31 cellular contexts compared by ENCODE assay signal in the genomic region with DNA sequence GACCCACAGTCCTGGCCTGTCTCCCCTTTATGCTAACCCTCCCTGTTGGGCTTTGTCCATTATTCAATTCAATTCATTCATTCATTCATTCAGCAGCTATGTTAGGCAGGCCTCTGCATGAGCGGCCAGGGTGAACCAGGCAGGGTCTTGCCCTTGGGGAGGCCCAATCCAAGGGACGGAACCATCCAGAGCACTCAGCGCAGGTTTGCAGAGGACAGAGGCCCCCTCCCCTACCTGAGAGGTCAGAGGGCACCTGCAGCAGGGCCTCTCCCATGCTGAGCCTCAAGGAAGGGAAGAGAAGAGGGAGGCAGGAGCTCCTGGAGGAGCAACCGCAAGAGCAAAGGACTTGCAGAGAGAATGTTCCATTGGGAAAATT.
DNase-seq lines count a peak whose midpoint lies in the region; ATAC-seq, FAIRE-seq and TF ChIP-seq lines count a peak whose summit lies in the region.
"Had no signal": no experiment of that assay in that cellular context is flagged by ENCODE, and none has a peak within 500 bp of the region (broad histone marks: within the 10 kb centered on the region; RNA-seq: fewer than 3 reads in every experiment).

No MANE protein-coding gene starts in this region.

- H3K4me3 Mint-ChIP-seq in glutamatergic neuron (ENCODE audit: unreplicated experiment): peak overlapping the region; percentile 25
- H3K4me3 Mint-ChIP-seq: activated CD8-positive, alpha-beta T cell treated with anti-CD3 and anti-CD28 coated beads, Interleukin-2, amount 10 ng/mL, durations not matched to agents 7 days and 5 days; activated naive CD8-positive, alpha-beta T cell treated with anti-CD3 and anti-CD28 coated beads for 36 hours; CD8-positive, alpha-beta memory T cell; T-helper 1 cell treated with Interleukin-12 subunit alpha and Interleukin-12 subunit beta and Interleukin-4 antibody, amounts not matched to agents 30 μg/mL and 1 μg/mL, for 36 hours had no signal

- H3K4me1 ChIP-seq in A549 (peaks cover 63% of the 10 kb centered on the region), HCT116 (ENCODE audit: control insufficient read depth in 1 of 2, insufficient read depth in 2 of 2, low read length in 2 of 2) (peaks cover 76 to 90% of the 10 kb centered on the region in 2 experiments), mesendoderm (ENCODE audit: control insufficient read depth, low read depth, low read length) (peaks cover 24% of the 10 kb centered on the region)

- in situ Hi-C loops in G401 (cut with HindIII; ENCODE audit: low sequenced_read_pairs): no loop called here

- RAD21 ChIA-PET in HCT116 (lab: Charles Lee; ENCODE audit: low non-redundant PET in 1 of 2, low total read pairs in 2 of 2, uncharacterized antibody in 2 of 2, unreplicated experiment in 2 of 2): interaction anchor here in 1 of 2 experiments (0.7 kb wide), 1 partner anchor 417 kb away, joined by 3 read pairs; no protein-coding TSS in a partner anchor

- peak overlapping the region; percentile 49 for H3K56ac ChIP-seq in mesendoderm (ENCODE audit: low read length)

- no peak for TF ChIP-seq EP300 in A549 (IDR thresholded peaks at IDR 0.05)

- POLR2A ChIA-PET in A549 (lab: Yijun Ruan, JAX) (no interaction called here), HCT116 (lab: Charles Lee) (interaction anchor here (0.8 to 1.3 kb wide), 5 partner anchors 8 to 419 kb away, joined by 3 to 9 read pairs (median 3); a partner anchor contains a TSS)

- H4K8ac ChIP-seq in mesendoderm (ENCODE audit: low read depth, low read length): no peak overlapping the region

- H3K4me2 ChIP-seq in A549 (peak overlapping the region; percentile 87; the same call in 2 of the 3 replicates), HCT116 (ENCODE audit: low read length) (peak overlapping the region; percentile 85), mesendoderm (ENCODE audit: low read length) (no peak overlapping the region)

- TF ChIP-seq RAD21 in A549 (conservative IDR thresholded peaks at IDR 0.05 in 1 of 2, IDR thresholded peaks at IDR 0.05 in 1 of 2) (no peak), HCT116 (IDR thresholded peaks at IDR 0.05; ENCODE audit: low read depth) (no peak)

- peaks cover 7% of the 10 kb centered on the region for H3K9me3 Mint-ChIP-seq in glutamatergic neuron (ENCODE audit: unreplicated experiment)
- H3K9me3 Mint-ChIP-seq: activated naive CD8-positive, alpha-beta T cell treated with anti-CD3 and anti-CD28 coated beads for 36 hours; CD8-positive, alpha-beta memory T cell; T-helper 1 cell treated with Interleukin-12 subunit alpha and Interleukin-12 subunit beta and Interleukin-4 antibody, amounts not matched to agents 30 μg/mL and 1 μg/mL, for 36 hours had no signal

- H3K9me2 ChIP-seq in HCT116 (ENCODE audit: insufficient read depth): no peaks in the 10 kb centered on the region

- H3K9ac ChIP-seq in HCT116 (ENCODE audit: low read length): peak overlapping the region; percentile 69
- H3K9ac ChIP-seq in mesendoderm (ENCODE audit: low read length): peak overlapping the region; percentile 22

- H3K4ac ChIP-seq in mesendoderm (ENCODE audit: low read depth, low read length): no peak overlapping the region

- TF ChIP-seq CTCF in A549 (IDR thresholded peaks at IDR 0.05) (no peak), HCT116 (IDR thresholded peaks at IDR 0.05 in 2 of 3, conservative IDR thresholded peaks at IDR 0.05 in 1 of 3; ENCODE audit: borderline replicate concordance in 1 of 3, insufficient read depth in 1 of 3, low read depth in 2 of 3, low read length in 2 of 3) (no peak), glutamatergic neuron (IDR thresholded peaks at IDR 0.05; ENCODE audit: partially characterized antibody, unreplicated experiment) (no peak)

- no peak overlapping the region for H2BK120ac ChIP-seq in mesendoderm (ENCODE audit: low read depth, low read length)

- DNase-seq in A549 (ENCODE audit: low read depth in 1 of 2, low spot score in 1 of 2) (no peak), HCT116 (ENCODE audit: low read depth, low spot score) (no peak), glutamatergic neuron (no peak), mesendoderm (no peak), NCI-H2107 (lab: John Stamatoyannopoulos, UW) (no peak), G401 (ENCODE audit: low spot score) (no peak), T-helper 9 cell (no peak)
- DNase-seq: activated CD8-positive, alpha-beta T cell treated with anti-CD3 and anti-CD28 coated beads, Interleukin-2, amount 10 ng/mL, durations not matched to agents 7 days and 5 days; activated effector memory CD4-positive, alpha-beta T cell treated with anti-CD3 and anti-CD28 coated beads, Interleukin-2, amount 50 U/mL, for 16 hours; activated naive CD8-positive, alpha-beta T cell treated with anti-CD3 and anti-CD28 coated beads for 36 hours; activated T-cell treated with anti-CD3 and anti-CD28 coated beads for 4 hours; AML-193; CD8-positive, alpha-beta memory T cell; cerebellar nuclear complex; GOT3; KG1; mammary epithelial cell; MM.1S; NCI-H2029; NCI-H345; NCI-H774; occipital lobe; small intestine; stimulated activated CD8-positive, alpha-beta memory T cell treated with anti-CD3 and anti-CD28 coated beads, Interleukin-4, amount 100 ng/mL, for 48 hours; stomach; thyroid gland had no signal

- H3K79me2 ChIP-seq in HCT116 (ENCODE audit: insufficient read depth, low read length): no peaks in the 10 kb centered on the region
- H3K79me2 ChIP-seq in mesendoderm (ENCODE audit: control insufficient read depth, insufficient read depth, low read length): no peaks in the 10 kb centered on the region

- H3K4me1 Mint-ChIP-seq in glutamatergic neuron (ENCODE audit: low read depth, unreplicated experiment): peaks cover 30% of the 10 kb centered on the region
- H3K4me1 Mint-ChIP-seq: CD8-positive, alpha-beta memory T cell had no signal

- no peaks in the 10 kb centered on the region for H3K36me3 ChIP-seq in HCT116 (ENCODE audit: control insufficient read depth in 1 of 2, insufficient read depth in 2 of 2, low read length in 2 of 2)
- H3K36me3 ChIP-seq in mesendoderm (ENCODE audit: control insufficient read depth, insufficient read depth, low read length): no peaks in the 10 kb centered on the region
- H3K36me3 ChIP-seq: stomach, thyroid gland had no signal

- no peak for FAIRE-seq in A549 (lab: Jason Lieb, UNC)
- FAIRE-seq: A204.1, small intestine had no signal

- H3K9me3 ChIP-seq in A549 (no peaks in the 10 kb centered on the region), HCT116 (ENCODE audit: control insufficient read depth in 1 of 2, insufficient read depth in 1 of 2, low read depth in 1 of 2, low read length in 2 of 2) (no peaks in the 10 kb centered on the region)
- H3K9me3 ChIP-seq: stomach, thyroid gland had no signal

- no peak overlapping the region for H2BK15ac ChIP-seq in mesendoderm (replicated peaks; ENCODE audit: low read depth)

- WGBS in A549 (ENCODE audit: missing lambda C conversion rate): 100% methylated on average over 3 of the region's 4 CpGs
- WGBS in mesendoderm (ENCODE audit: extremely low coverage, insufficient coverage, low lambda C conversion rate): no CpG with 5 or more reads among the region's 4 CpGs

- CTCF ChIA-PET in A549 (lab: Yijun Ruan, JAX): interaction anchor here (0.8 to 1.7 kb wide), 5 partner anchors 10 to 428 kb away, joined by 3 to 7 read pairs (median 3); a partner anchor contains a TSS
- CTCF ChIA-PET in HCT116 (lab: Charles Lee): interaction anchor here (0.9 kb wide), 1 partner anchor 10 kb away, joined by 3 read pairs; no protein-coding TSS in a partner anchor

- no peaks in the 10 kb centered on the region for H4K20me1 ChIP-seq in HCT116 (ENCODE audit: insufficient read depth)

- H3K23ac ChIP-seq in mesendoderm (ENCODE audit: low read length): no peak overlapping the region

- H3K18ac ChIP-seq in mesendoderm (ENCODE audit: low read length): peak overlapping the region; percentile 11

- H2AFZ ChIP-seq in HCT116 (ENCODE audit: low read depth, low read length, poor library complexity, severe bottlenecking): no peak overlapping the region

- H3K36me3 Mint-ChIP-seq in glutamatergic neuron (ENCODE audit: unreplicated experiment): no peaks in the 10 kb centered on the region
- H3K36me3 Mint-ChIP-seq: activated naive CD8-positive, alpha-beta T cell treated with anti-CD3 and anti-CD28 coated beads for 36 hours; CD8-positive, alpha-beta memory T cell had no signal

- peak overlapping the region; percentile 63 for H2AK5ac ChIP-seq in mesendoderm (ENCODE audit: low read length)

- H3K27me3 Mint-ChIP-seq in glutamatergic neuron (ENCODE audit: unreplicated experiment): peaks cover 5% of the 10 kb centered on the region
- H3K27me3 Mint-ChIP-seq: activated naive CD8-positive, alpha-beta T cell treated with anti-CD3 and anti-CD28 coated beads for 36 hours had no signal

- peak overlapping the region; percentile 18 for H2BK5ac ChIP-seq in mesendoderm (ENCODE audit: low read length)

- ATAC-seq in A549: no peak
- ATAC-seq in HCT116: no peak
- ATAC-seq in GM21786 (IDR thresholded peaks at IDR 0.05; ENCODE audit: unreplicated experiment): no peak
- ATAC-seq: activated CD8-positive, alpha-beta T cell treated with anti-CD3 and anti-CD28 coated beads, Interleukin-2, amount 10 ng/mL, durations not matched to agents 7 days and 5 days had no signal

- no peaks in the 10 kb centered on the region for H3K79me1 ChIP-seq in mesendoderm (ENCODE audit: low read length)

- no TSS peak for BruUV-seq in HCT116 (replicated peaks; lab: Mats Ljungman, UMichigan)

- H4K5ac ChIP-seq in mesendoderm (ENCODE audit: low read length): no peak overlapping the region

- TF ChIP-seq POLR2A in A549 (IDR thresholded peaks at IDR 0.05; ENCODE audit: low read length) (no peak), HCT116 (IDR thresholded peaks at IDR 0.05; ENCODE audit: borderline replicate concordance, extremely low read depth, insufficient read depth, insufficient read length) (no peak)

- H3K27ac Mint-ChIP-seq in glutamatergic neuron (ENCODE audit: unreplicated experiment): peak overlapping the region; percentile 40
- H3K27ac Mint-ChIP-seq: activated naive CD8-positive, alpha-beta T cell treated with anti-CD3 and anti-CD28 coated beads for 36 hours; T-helper 1 cell treated with Interleukin-12 subunit alpha and Interleukin-12 subunit beta and Interleukin-4 antibody, amounts not matched to agents 30 μg/mL and 1 μg/mL, for 36 hours had no signal

- peak overlapping the region; percentile 98 to 99 for H3K27ac ChIP-seq in A549
- H3K27ac ChIP-seq in HCT116 (ENCODE audit: low read depth, low read length): peak overlapping the region; percentile 97
- peak overlapping the region; percentile 27 for H3K27ac ChIP-seq in mesendoderm (ENCODE audit: low read depth, low read length)
- H3K27ac ChIP-seq: RWPE1, SK-N-MC had no signal

- H3K27me3 ChIP-seq in HCT116 (ENCODE audit: insufficient read depth, low read length): no peaks in the 10 kb centered on the region
- no peaks in the 10 kb centered on the region for H3K27me3 ChIP-seq in mesendoderm (ENCODE audit: insufficient read depth, low read length, poor library complexity)
- H3K27me3 ChIP-seq: stomach, thyroid gland had no signal

- intact Hi-C loops in HCT116 (cut with micrococcal nuclease): loop anchor here (5.0 kb wide), 1 partner anchor 382 kb away; a partner anchor contains a TSS

- no peak overlapping the region for H3K4me3 ChIP-seq in A549
- no peak overlapping the region for H3K4me3 ChIP-seq in HCT116 (replicated peaks in 1 of 2; ENCODE audit: low read depth in 1 of 2, low read length in 2 of 2)
- H3K4me3 ChIP-seq in mesendoderm (ENCODE audit: low read length): no peak overlapping the region
- H3K4me3 ChIP-seq: SK-N-MC, stomach, thyroid gland had no signal

TF ChIP-seq in HCT116, 20 proteins besides CTCF, POLR2A, EP300 and RAD21 (continues in another document):
- no peak for TF ChIP-seq EZH2phosphoT487 (IDR thresholded peaks at IDR 0.05; ENCODE audit: borderline replicate concordance)

Comparison
In these comparisons a context has a peak if more than half of its experiments do, and no peak if none do; other contexts are left out.
1. H3K27ac ChIP-seq: peak in every context shown above with its lines; median percentile 98 in A549; 97 in HCT116; 27 in mesendoderm.